10 cellular contexts compared by ENCODE assay signal in the genomic region with DNA sequence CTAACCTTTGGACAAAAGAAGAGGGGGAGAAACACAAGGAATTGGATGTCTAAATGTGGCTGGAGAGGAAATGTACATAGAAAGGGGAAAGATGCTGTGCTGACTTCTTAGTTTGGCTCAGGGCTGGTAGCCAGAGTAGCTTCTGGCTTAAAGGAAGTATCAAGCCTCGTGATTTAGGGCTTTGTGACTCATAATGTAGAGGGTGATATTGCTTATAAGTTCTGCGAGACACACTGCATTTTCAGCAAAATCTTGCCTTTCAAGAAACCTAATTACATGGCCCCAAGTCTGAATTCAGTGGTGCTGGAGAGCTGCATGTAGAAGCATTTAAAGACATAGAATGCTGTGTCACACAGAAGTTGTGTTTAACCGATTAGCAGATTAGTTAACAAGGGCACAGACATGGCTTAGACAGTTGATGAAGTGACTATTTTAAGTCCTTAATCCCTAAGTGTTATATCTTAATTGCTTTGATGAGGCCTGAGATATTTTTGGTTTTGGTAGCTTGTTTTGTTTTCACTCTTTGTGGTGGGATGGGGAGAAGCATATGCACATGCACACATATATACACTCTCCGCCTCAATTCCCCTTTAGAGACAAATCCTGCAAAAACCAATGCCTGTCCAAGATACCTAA.
DNase-seq lines count a peak whose midpoint lies in the region; ATAC-seq and TF ChIP-seq lines count a peak whose summit lies in the region.
"Had no signal": no experiment of that assay in that cellular context is flagged by ENCODE, and none has a peak within 500 bp of the region (broad histone marks: within the 10 kb centered on the region; RNA-seq: fewer than 3 reads in every experiment).

No MANE protein-coding gene starts in this region.

- peak; percentile 68 for ATAC-seq in activated naive CD8-positive, alpha-beta T cell treated with anti-CD3 and anti-CD28 coated beads, Interleukin-2, amount 50 U/mL, for 24 hours
- ATAC-seq in left lung = peak; percentile 65
- ATAC-seq in psoas muscle = no peak

- H3K27ac Mint-ChIP-seq in activated naive CD8-positive, alpha-beta T cell treated with anti-CD3 and anti-CD28 coated beads, Interleukin-2, amount 50 U/mL, for 24 hours = no peak overlapping the region

- no peaks in the 10 kb centered on the region for H3K9me3 Mint-ChIP-seq in activated naive CD8-positive, alpha-beta T cell treated with anti-CD3 and anti-CD28 coated beads, Interleukin-2, amount 50 U/mL, for 24 hours

- H3K27me3 ChIP-seq in left lung (no peaks in the 10 kb centered on the region), psoas muscle (ENCODE audit: insufficient read depth in 3 of 3, low read length in 2 of 3) (no peaks in the 10 kb centered on the region)

- no peak overlapping the region for H3K4me3 Mint-ChIP-seq in activated naive CD8-positive, alpha-beta T cell treated with anti-CD3 and anti-CD28 coated beads, Interleukin-2, amount 50 U/mL, for 24 hours

- intact Hi-C loops in left lung (cut with DNase I) (loop anchor here (10.0 kb wide), 2 partner anchors 299 to 349 kb away; no protein-coding TSS in a partner anchor), psoas muscle (cut with DNase I) (loop anchor here (2.0 to 10.0 kb wide), 5 partner anchors 66 to 371 kb away; partner anchors contain the start of gene EPAS1 (in 1 of the 2))

- WGBS in psoas muscle, 3 donors = 80 to 82% (median 81%) methylated on average over 4 of the region's 4 CpGs

- no peak for TF ChIP-seq CTCF in AG09319 (IDR thresholded peaks at IDR 0.05; ENCODE audit: low read depth, low read length)
- TF ChIP-seq CTCF in HFF-Myc (IDR thresholded peaks at IDR 0.05; ENCODE audit: low read depth, low read length, missing control alignments) = no peak
- no peak for TF ChIP-seq CTCF in left lung (IDR thresholded peaks at IDR 0.05)
- no peak for TF ChIP-seq CTCF in psoas muscle (IDR thresholded peaks at IDR 0.05)

- H3K4me1 ChIP-seq in left lung = peaks cover 18 to 61% of the 10 kb centered on the region in 2 donors
- peaks cover 14% of the 10 kb centered on the region for H3K4me1 ChIP-seq in psoas muscle

- H3K27ac ChIP-seq in left lung = peak overlapping the region; percentile 38 to 57
- H3K27ac ChIP-seq in psoas muscle = no peak overlapping the region

- peaks cover 0 to 45% of the 10 kb centered on the region in 2 donors for H3K36me3 ChIP-seq in left lung
- H3K36me3 ChIP-seq in psoas muscle (ENCODE audit: insufficient read depth in 1 of 2, low read depth in 1 of 2) = peaks cover 4 to 35% of the 10 kb centered on the region in 2 donors

- H3K4me3 ChIP-seq in HFF-Myc (replicated peaks; ENCODE audit: low read depth, low read length) = no peak overlapping the region
- no peak overlapping the region for H3K4me3 ChIP-seq in left lung
- H3K4me3 ChIP-seq in psoas muscle = no peak overlapping the region

- H3K9me3 ChIP-seq in left lung (no peaks in the 10 kb centered on the region), psoas muscle (no peaks in the 10 kb centered on the region)

- H3K27me3 Mint-ChIP-seq in activated naive CD8-positive, alpha-beta T cell treated with anti-CD3 and anti-CD28 coated beads, Interleukin-2, amount 50 U/mL, for 24 hours = no peaks in the 10 kb centered on the region

- peaks cover 26% of the 10 kb centered on the region for H3K4me1 Mint-ChIP-seq in activated naive CD8-positive, alpha-beta T cell treated with anti-CD3 and anti-CD28 coated beads, Interleukin-2, amount 50 U/mL, for 24 hours

- peaks cover under 1% of the 10 kb centered on the region for H3K36me3 Mint-ChIP-seq in activated naive CD8-positive, alpha-beta T cell treated with anti-CD3 and anti-CD28 coated beads, Interleukin-2, amount 50 U/mL, for 24 hours (ENCODE audit: low read depth)

- DNase-seq in AG09319 (ENCODE audit: extremely low read depth, low read depth) = peak; percentile 18
- peak; percentile 3 for DNase-seq in HFF-Myc (ENCODE audit: extremely low read depth, low read depth)
- DNase-seq in activated naive CD8-positive, alpha-beta T cell treated with anti-CD3 and anti-CD28 coated beads, Interleukin-2, amount 50 U/mL, for 24 hours = no peak
- DNase-seq in left lung = no peak
- DNase-seq in psoas muscle = no peak
- no peak for DNase-seq in SIG-M5 (lab: John Stamatoyannopoulos, UW)
- no peak for DNase-seq in stimulated activated CD4-positive, alpha-beta T cell treated with anti-CD3 and anti-CD28 coated beads, Interleukin-4, amount 100 ng/mL, for 24 hours
- DNase-seq in glomerular visceral epithelial cell (ENCODE audit: extremely low spot score) = no peak
- DNase-seq: DMS79 treated with DMSO at 0.1 percent for 48 hours, NCI-H1048 had no signal

Comparison
In these comparisons a context has a peak if more than half of its experiments do, and no peak if none do; other contexts are left out.
1. DNase-seq: peak in AG09319 (single experiment) and HFF-Myc (single experiment); none in activated naive CD8-positive, alpha-beta T cell treated with anti-CD3 and anti-CD28 coated beads, Interleukin-2, amount 50 U/mL, for 24 hours (single experiment), left lung (0 of 2), psoas muscle (0 of 2), SIG-M5 (single experiment), stimulated activated CD4-positive, alpha-beta T cell treated with anti-CD3 and anti-CD28 coated beads, Interleukin-4, amount 100 ng/mL, for 24 hours (single experiment) and glomerular visceral epithelial cell (single experiment).
2. ATAC-seq: peak in activated naive CD8-positive, alpha-beta T cell treated with anti-CD3 and anti-CD28 coated beads, Interleukin-2, amount 50 U/mL, for 24 hours (single experiment) and left lung (single experiment); none in psoas muscle (0 of 4).